15 cellular contexts compared by ENCODE assay signal in genomic region chr6:53939830-53940229, GRCh38.
DNase-seq lines count a peak whose midpoint lies in the region; ATAC-seq and TF ChIP-seq lines count a peak whose summit lies in the region.
"Had no signal": no experiment of that assay in that cellular context is flagged by ENCODE, and none has a peak within 500 bp of the region (broad histone marks: within the 10 kb centered on the region; RNA-seq: fewer than 3 reads in every experiment).

No MANE protein-coding gene starts in this region.

- no peaks in the 10 kb centered on the region for H3K9me3 ChIP-seq in HEK293 (ENCODE audit: control insufficient read depth, insufficient read depth, low read depth, low read length)
- no peaks in the 10 kb centered on the region for H3K9me3 ChIP-seq in endodermal cell (ENCODE audit: control insufficient read depth, low read length)
- H3K9me3 ChIP-seq: A549, BE2C had no signal

- no peaks in the 10 kb centered on the region for H3K36me3 ChIP-seq in HEK293 (ENCODE audit: control insufficient read depth in 2 of 2, insufficient read depth in 1 of 2, low read length in 2 of 2)
- no peaks in the 10 kb centered on the region for H3K36me3 ChIP-seq in endodermal cell (ENCODE audit: control insufficient read depth, insufficient read depth, low read length)
- H3K36me3 ChIP-seq: BE2C had no signal

- H3K27me3 ChIP-seq in endodermal cell (ENCODE audit: control insufficient read depth, insufficient read depth, low read length, poor library complexity, severe bottlenecking), result no peaks in the 10 kb centered on the region
- H3K27me3 ChIP-seq: BE2C had no signal

- H3K4me1 Mint-ChIP-seq in endodermal cell (no peaks in the 10 kb centered on the region), type B pancreatic cell (ENCODE audit: unreplicated experiment) (peaks cover 9% of the 10 kb centered on the region)

- WGBS in endodermal cell (ENCODE audit: insufficient coverage in 1 of 2, insufficient read length in 1 of 2), 2 experiments, result 86 to 100% methylated on average over 2 to 3 of the region's 3 CpGs

- POLR2A ChIA-PET in HEK293 (lab: Yijun Ruan, JAX), result no interaction called here

- no peak overlapping the region for H3K27ac ChIP-seq in HEK293 (ENCODE audit: extremely low read depth, low read depth, low read length)
- H3K27ac ChIP-seq in endodermal cell (ENCODE audit: low read depth, low read length), result no peak overlapping the region
- H3K27ac ChIP-seq: A549, C4-2B had no signal

- DNase-seq in NCI-H82 (lab: John Stamatoyannopoulos, UW), result peak; percentile 7
- DNase-seq in NCI-H82 treated with DMSO at 0.1 percent for 48 hours (lab: John Stamatoyannopoulos, UW; ENCODE audit: unreplicated experiment), result no peak
- peak; percentile 61 for DNase-seq in endodermal cell
- DNase-seq in type B pancreatic cell (ENCODE audit: extremely low spot score, unreplicated experiment), result no peak
- DNase-seq in activated T-cell treated with anti-CD3 and anti-CD28 coated beads, Interleukin-2, amount 50 U/mL, for 48 hours, result no peak
- DNase-seq: BE2C; CD4-positive, alpha-beta memory T cell; IMR-90; KBM-7 had no signal

- H3K36me3 Mint-ChIP-seq in endodermal cell (ENCODE audit: low read depth) (no peaks in the 10 kb centered on the region), type B pancreatic cell (peaks cover 3% of the 10 kb centered on the region)
- H3K36me3 Mint-ChIP-seq: CD4-positive, alpha-beta memory T cell had no signal

- CTCF ChIA-PET in HEK293 (lab: Yijun Ruan, JAX), result interaction anchor here (0.6 to 3.7 kb wide), 6 partner anchors 17 to 282 kb away, joined by 3 to 16 read pairs (median 3); no protein-coding TSS in a partner anchor

- H3K9me3 Mint-ChIP-seq in endodermal cell (no peaks in the 10 kb centered on the region), type B pancreatic cell (no peaks in the 10 kb centered on the region)
- H3K9me3 Mint-ChIP-seq: CD4-positive, alpha-beta memory T cell had no signal

- no peak overlapping the region for H3K4me3 Mint-ChIP-seq in endodermal cell
- H3K4me3 Mint-ChIP-seq in type B pancreatic cell, result no peak overlapping the region
- H3K4me3 Mint-ChIP-seq: CD4-positive, alpha-beta memory T cell had no signal

- ATAC-seq in GM19328 (IDR thresholded peaks at IDR 0.05; ENCODE audit: unreplicated experiment), result no peak
- ATAC-seq: A549, GM12878, HCT116 had no signal

- H3K4me1 ChIP-seq in HEK293 (ENCODE audit: control insufficient read depth, insufficient read depth, low read length) (no peaks in the 10 kb centered on the region), endodermal cell (ENCODE audit: control insufficient read depth, insufficient read depth, low read length) (no peaks in the 10 kb centered on the region)
- H3K4me1 ChIP-seq: A549, BE2C had no signal

- H3K4me3 ChIP-seq in HEK293 (ENCODE audit: low read depth, low read length), result no peak overlapping the region
- H3K4me3 ChIP-seq in endodermal cell (ENCODE audit: low read length), result no peak overlapping the region
- H3K4me3 ChIP-seq: A549, GM12878 had no signal

- H3K27me3 Mint-ChIP-seq in endodermal cell (ENCODE audit: insufficient read depth) (no peaks in the 10 kb centered on the region), type B pancreatic cell (no peaks in the 10 kb centered on the region)

- H3K27ac Mint-ChIP-seq in endodermal cell, result no peak overlapping the region
- no peak overlapping the region for H3K27ac Mint-ChIP-seq in type B pancreatic cell
- H3K27ac Mint-ChIP-seq: CD4-positive, alpha-beta memory T cell had no signal

- H3K9ac ChIP-seq in endodermal cell (ENCODE audit: extremely low read depth, low read length, poor library complexity, severe bottlenecking), result no peak overlapping the region

- TF ChIP-seq CTCF in HEK293 (tag by site-specific recombination; IDR thresholded peaks at IDR 0.05) (no peak), endodermal cell (conservative IDR thresholded peaks at IDR 0.05) (peak; percentile 40), type B pancreatic cell (conservative IDR thresholded peaks at IDR 0.05) (peak; percentile 30)

TF ChIP-seq in HEK293, 187 proteins besides CTCF, POLR2A, EP300 and RAD21:
- TF ChIP-seq ZNF37A (tag by site-specific recombination; IDR thresholded peaks at IDR 0.05) (no peak), SCRT2 (tag by site-specific recombination; IDR thresholded peaks at IDR 0.05) (peak; percentile 74)
TF ChIP-seq in HEK293: peak in this region for 1.

Comparison
In these comparisons a context has a peak if more than half of its experiments do, and no peak if none do; other contexts are left out.
1. DNase-seq: peak in NCI-H82 (single experiment) and endodermal cell (single experiment); none in NCI-H82 treated with DMSO at 0.1 percent for 48 hours (single experiment), type B pancreatic cell (single experiment) and activated T-cell treated with anti-CD3 and anti-CD28 coated beads, Interleukin-2, amount 50 U/mL, for 48 hours (0 of 2).